1 cellular context compared by ENCODE assay signal in genomic region chr10:7408494-7409044, GRCh38.
TF ChIP-seq lines count a peak whose summit lies in the region.

No MANE protein-coding gene starts in this region.

TF ChIP-seq in WTC11, 78 proteins besides CTCF, POLR2A, EP300 and RAD21 (continued from another document):
- TF ChIP-seq ESRRA (CRISPR knock-in tag; IDR thresholded peaks at IDR 0.05; ENCODE audit: borderline replicate concordance) (no peak), ZBTB43 (CRISPR knock-in tag; IDR thresholded peaks at IDR 0.05) (0 out of 2 replicates have a peak, but pooled peaks have one; percentile 48), HMGXB4 (CRISPR knock-in tag; IDR thresholded peaks at IDR 0.05) (peak; percentile 58; the same call in 1 of the 2 replicates), ZNF232 (CRISPR knock-in tag; IDR thresholded peaks at IDR 0.05) (no peak), E2F1 (CRISPR knock-in tag; IDR thresholded peaks at IDR 0.05) (0 out of 2 replicates have a peak, but pooled peaks have one; percentile 2), ARID4B (CRISPR knock-in tag; IDR thresholded peaks at IDR 0.05; ENCODE audit: borderline replicate concordance) (no peak)
TF ChIP-seq in WTC11: peak in this region for 8.
